Comparison of ENCODE assay signal across 12 cellular contexts in genomic region chr1:203643213-203644045, GRCh38. TPM values are rescaled to one million over a fixed set of nuclear protein-coding genes. Genes with fewer than 3 reads are reported as not detected.
A peak's percentile ranks its signal among the peaks of the same experiment; 100 is the strongest.
DNase-seq lines count a peak whose midpoint lies in the region; TF ChIP-seq lines count a peak whose summit lies in the region.
"Had no signal": no experiment of that assay in that cellular context is flagged by ENCODE, and none has a peak within 500 bp of the region (broad histone marks: within the 10 kb centered on the region; RNA-seq: fewer than 3 reads in every experiment).

No MANE protein-coding gene starts in this region.

- TF ChIP-seq CTCF in esophagus squamous epithelium (IDR thresholded peaks at IDR 0.05) = no peak
- no peak for TF ChIP-seq CTCF in osteocyte (IDR thresholded peaks at IDR 0.05)
- no peak for TF ChIP-seq CTCF in hepatocyte (IDR thresholded peaks at IDR 0.05; ENCODE audit: poor library complexity)

- DNase-seq in DMS153 treated with DMSO at 0.1 percent for 48 hours (lab: John Stamatoyannopoulos, UW; ENCODE audit: unreplicated experiment) (peak; percentile 18), RPMI7951 (ENCODE audit: low read depth) (peak; percentile 54), esophagus squamous epithelium (lab: John Stamatoyannopoulos, UW) (no peak), osteocyte (ENCODE audit: extremely low spot score, unreplicated experiment) (no peak), NCI-H2081 (lab: John Stamatoyannopoulos, UW) (no peak), GM19238 (ENCODE audit: insufficient read length, low spot score) (no peak), hepatocyte (ENCODE audit: low spot score) (no peak), DMS79 (lab: John Stamatoyannopoulos, UW) (no peak)
- DNase-seq: activated gamma-delta T cell treated with Interleukin-2 at 50 U/mL for 16 hours, Calu3, NCI-H446 treated with DMSO at 0.1 percent for 48 hours had no signal

- no peak for TF ChIP-seq POLR2A in esophagus squamous epithelium (IDR thresholded peaks at IDR 0.05)

- H3K27ac Mint-ChIP-seq in osteocyte (ENCODE audit: unreplicated experiment) = peak overlapping the region; percentile 68

- peak overlapping the region; percentile 6 to 80 (median 63) for H3K27ac ChIP-seq in esophagus squamous epithelium
- no peak overlapping the region for H3K27ac ChIP-seq in hepatocyte

- H3K27me3 ChIP-seq in esophagus squamous epithelium = no peaks in the 10 kb centered on the region
- H3K27me3 ChIP-seq in hepatocyte = no peaks in the 10 kb centered on the region

- no peak overlapping the region for H3K4me2 ChIP-seq in hepatocyte

- no peaks in the 10 kb centered on the region for H3K9me3 Mint-ChIP-seq in osteocyte (ENCODE audit: unreplicated experiment)
- H3K9me3 Mint-ChIP-seq: neural crest cell had no signal

- peaks cover 33 to 70% (median 46%) of the 10 kb centered on the region in 3 donors for H3K4me1 ChIP-seq in esophagus squamous epithelium
- peaks cover 9% of the 10 kb centered on the region for H3K4me1 ChIP-seq in hepatocyte (ENCODE audit: insufficient read depth)

- H3K4me1 Mint-ChIP-seq in osteocyte (ENCODE audit: unreplicated experiment) = peaks cover 39% of the 10 kb centered on the region

- no peak overlapping the region for H2AFZ ChIP-seq in hepatocyte

- intact Hi-C loops in esophagus squamous epithelium (cut with DNase I) = no loop called here

- peaks cover 0 to 25% (median 0%) of the 10 kb centered on the region in 3 donors for H3K36me3 ChIP-seq in esophagus squamous epithelium
- H3K36me3 ChIP-seq in hepatocyte (replicated peaks; ENCODE audit: insufficient read depth, low read depth) = no peaks in the 10 kb centered on the region

- peaks cover 94% of the 10 kb centered on the region for H3K79me2 ChIP-seq in hepatocyte

- no peaks in the 10 kb centered on the region for H3K36me3 Mint-ChIP-seq in osteocyte (ENCODE audit: unreplicated experiment)

- peaks cover 75% of the 10 kb centered on the region for H4K20me1 ChIP-seq in hepatocyte (ENCODE audit: insufficient read depth, poor library complexity, severe bottlenecking)

- whole genome bisulfite sequencing in esophagus squamous epithelium, 2 donors = 18 to 26% methylated on average over 8 to 9 of the region's 10 CpGs
- WGBS in hepatocyte (ENCODE audit: low lambda C conversion rate, missing lambda C conversion rate) = 83% methylated on average over 10 of the region's 10 CpGs

- H3K9me3 ChIP-seq in esophagus squamous epithelium (no peaks in the 10 kb centered on the region), hepatocyte (ENCODE audit: low read depth) (no peaks in the 10 kb centered on the region)

- no peaks in the 10 kb centered on the region for H3K27me3 Mint-ChIP-seq in osteocyte (ENCODE audit: unreplicated experiment)

- H3K9me2 ChIP-seq in hepatocyte (replicated peaks; ENCODE audit: insufficient read depth) = no peaks in the 10 kb centered on the region

- no peak overlapping the region for H3K4me3 ChIP-seq in esophagus squamous epithelium
- no peak overlapping the region for H3K4me3 ChIP-seq in hepatocyte

- no peak overlapping the region for H3K4me3 Mint-ChIP-seq in osteocyte (ENCODE audit: unreplicated experiment)
- H3K4me3 Mint-ChIP-seq: neural crest cell had no signal

RNA-seq across cellular contexts. Expression of gene ATP2B4, which starts 16.8 kb away (rescaled TPM):
- total RNA-seq in RPMI7951 (2014; rRNA removed; shearing (Covaris generic)) = 30.4 and 36.5 TPM in 2 replicates
- total RNA-seq in esophagus squamous epithelium = 10 to 100 TPM; 23.7 to 58.9 (median 39.2) TPM
- 39.4 and 42.1 TPM in 2 replicates for total RNA-seq in osteocyte
- total RNA-seq in hepatocyte = 60.6 and 64.0 TPM in 2 replicates
- polyA plus RNA-seq in hepatocyte = 30.7 and 34.5 TPM in 2 replicates

Comparison
In these comparisons a context has a peak if more than half of its experiments do, and no peak if none do; other contexts are left out.
1. DNase-seq: peak in DMS153 treated with DMSO at 0.1 percent for 48 hours (single experiment) and RPMI7951 (single experiment); none in esophagus squamous epithelium (single experiment), osteocyte (single experiment), NCI-H2081 (0 of 2), GM19238 (single experiment), hepatocyte (single experiment) and DMS79 (single experiment).